In genomic region chr9:109487247-109487646, GRCh38 we compare ENCODE assay signal across 24 cellular contexts. TPM values are rescaled to one million over a fixed set of nuclear protein-coding genes. Genes with fewer than 3 reads are reported as not detected.
DNase-seq lines count a peak whose midpoint lies in the region; FAIRE-seq and TF ChIP-seq lines count a peak whose summit lies in the region.
"Had no signal": no experiment of that assay in that cellular context is flagged by ENCODE, and none has a peak within 500 bp of the region (broad histone marks: within the 10 kb centered on the region; RNA-seq: fewer than 3 reads in every experiment).

No MANE protein-coding gene starts in this region.

- no peak overlapping the region for H3K14ac ChIP-seq in neuronal stem cell (ENCODE audit: low read length)

- H3K18ac ChIP-seq in neuronal stem cell (ENCODE audit: low read length), result no peak overlapping the region

- no peak overlapping the region for H3K4ac ChIP-seq in neuronal stem cell (ENCODE audit: low read length)

- H3K4me3 ChIP-seq in H7 (ENCODE audit: insufficient read depth, low read depth, low read length) (no peak overlapping the region), neuronal stem cell (ENCODE audit: low read length in 2 of 2) (no peak overlapping the region), coronary artery (no peak overlapping the region)
- H3K4me3 ChIP-seq: gastrocnemius medialis, thoracic aorta, vagina had no signal

- H4K91ac ChIP-seq in neuronal stem cell (ENCODE audit: low read depth, low read length, poor library complexity), result no peak overlapping the region

- H3K4me1 ChIP-seq in neuronal stem cell (ENCODE audit: control insufficient read depth in 2 of 2, insufficient read depth in 1 of 2, low read depth in 1 of 2, low read length in 2 of 2), result peaks cover 0 to 2% of the 10 kb centered on the region in 2 donors
- H3K4me1 ChIP-seq: vagina had no signal

- no peak overlapping the region for H3K4me2 ChIP-seq in neuronal stem cell (ENCODE audit: insufficient read depth, low read length, poor library complexity, severe bottlenecking)

- no peak overlapping the region for H2AFZ ChIP-seq in neuronal stem cell (ENCODE audit: low read length)

- H3K79me1 ChIP-seq in neuronal stem cell (ENCODE audit: low read depth, low read length), result no peaks in the 10 kb centered on the region

- DNase-seq in Caki2 (ENCODE audit: low read depth) (peak; percentile 68), H7 (peak; percentile 52), RCC 7860 (ENCODE audit: low spot score) (peak; percentile 71), islet precursor cell (peak; percentile 68), HuH-7 (ENCODE audit: low spot score) (no peak), SW480 (ENCODE audit: low spot score) (no peak), neuronal stem cell (ENCODE audit: low spot score) (no peak), coronary artery (ENCODE audit: low spot score) (no peak)
- DNase-seq: activated CD4-positive, alpha-beta T cell treated with anti-CD3 and anti-CD28 coated beads for 36 hours; activated effector memory CD4-positive, alpha-beta T cell treated with anti-CD3 and anti-CD28 coated beads, Interleukin-2, amount 50 U/mL, for 16 hours; CD4-positive, CD25-positive, alpha-beta regulatory T cell; central memory CD4-positive, alpha-beta T cell; gastrocnemius medialis; HCEC 1CT; naive thymus-derived CD8-positive, alpha-beta T cell; NCI-H1105 treated with DMSO at 0.1 percent for 48 hours; NCI-H2029 treated with DMSO at 0.1 percent for 48 hours; NCI-H345; NCI-H748 treated with DMSO at 0.1 percent for 48 hours; RPMI8226; stimulated activated naive CD4-positive, alpha-beta T cell treated with Interleukin-2 at 50 U/mL for 16 hours had no signal

- no peak overlapping the region for H2BK5ac ChIP-seq in neuronal stem cell (ENCODE audit: low read length)

- no peak overlapping the region for H3K27ac ChIP-seq in neuronal stem cell (replicated peaks; ENCODE audit: low read length)
- H3K27ac ChIP-seq in coronary artery, result no peak overlapping the region
- H3K27ac ChIP-seq: thoracic aorta, vagina had no signal

- no peak overlapping the region for H3K23ac ChIP-seq in neuronal stem cell (ENCODE audit: low read depth, low read length, poor library complexity)

- H2BK120ac ChIP-seq in neuronal stem cell (ENCODE audit: low read depth, low read length), result no peak overlapping the region

- peak; percentile 86 for FAIRE-seq in RCC 7860 (lab: Jason Lieb, UNC)
- FAIRE-seq: endometrium had no signal

- no peak for TF ChIP-seq CTCF in coronary artery (IDR thresholded peaks at IDR 0.05)

- H2BK12ac ChIP-seq in neuronal stem cell (ENCODE audit: low read length), result no peak overlapping the region

- no peak overlapping the region for H2BK15ac ChIP-seq in neuronal stem cell (ENCODE audit: low read length)

- no peaks in the 10 kb centered on the region for H3K36me3 ChIP-seq in H7 (replicated peaks; ENCODE audit: control insufficient read depth, insufficient read depth, low read length)
- no peaks in the 10 kb centered on the region for H3K36me3 ChIP-seq in neuronal stem cell (replicated peaks in 1 of 2; ENCODE audit: control insufficient read depth in 2 of 2, insufficient read depth in 2 of 2, low read length in 2 of 2)
- H3K36me3 ChIP-seq: gastrocnemius medialis, thoracic aorta, vagina had no signal

- H3K9ac ChIP-seq in neuronal stem cell (ENCODE audit: low read depth, low read length, poor library complexity), result no peak overlapping the region

- no peak overlapping the region for H2AK5ac ChIP-seq in neuronal stem cell (ENCODE audit: low read depth, low read length)

- no peaks in the 10 kb centered on the region for H3K9me3 ChIP-seq in neuronal stem cell (replicated peaks in 1 of 2; ENCODE audit: control insufficient read depth in 2 of 2, insufficient read depth in 1 of 2, low read depth in 1 of 2, low read length in 2 of 2)
- H3K9me3 ChIP-seq: gastrocnemius medialis, thoracic aorta, vagina had no signal

- H3K27me3 ChIP-seq in H7 (ENCODE audit: control insufficient read depth, insufficient read depth, low read length), result no peaks in the 10 kb centered on the region
- peaks cover 0 to 20% (median 0%) of the 10 kb centered on the region in 3 experiments for H3K27me3 ChIP-seq in neuronal stem cell (ENCODE audit: control insufficient read depth in 3 of 3, insufficient read depth in 3 of 3, low read depth in 1 of 3, low read length in 3 of 3)
- H3K27me3 ChIP-seq: gastrocnemius medialis, vagina had no signal

- in situ Hi-C loops in Caki2 (cut with HindIII; ENCODE audit: low pct_unique_long_range_greater_than_20kb, low sequenced_read_pairs), result no loop called here

- WGBS in neuronal stem cell (ENCODE audit: extremely low coverage in 2 of 2, insufficient read length in 2 of 2, insufficient replicate concordance in 1 of 2), 2 donors, result no CpG with 5 or more reads among the region's 7 CpGs

- no peak overlapping the region for H4K8ac ChIP-seq in neuronal stem cell (ENCODE audit: low read depth, low read length)

RNA-seq across cellular contexts. Expression of gene PTPN3, which starts 10.9 kb away (rescaled TPM):
- total RNA-seq in Caki2 (2014; rRNA removed; shearing (Covaris generic); ENCODE audit: low replicate concordance), result 14.8 and 15.0 TPM in 2 replicates
- total RNA-seq in H7 (2014; rRNA removed; shearing (Covaris generic)), result 0.62 and 2.0 TPM in 2 replicates
- 1.3 TPM for polyA plus RNA-seq in neuronal stem cell (2013, experiment 1 of 2)
- 1.2 TPM for polyA plus RNA-seq in neuronal stem cell (2013, experiment 2 of 2)
- total RNA-seq: naive thymus-derived CD8-positive, alpha-beta T cell had no signal
- polyA plus RNA-seq: naive thymus-derived CD8-positive, alpha-beta T cell had no signal

Comparison
In these comparisons a context has a peak if more than half of its experiments do, and no peak if none do; other contexts are left out.
1. DNase-seq: peak in Caki2 (single experiment), H7 (single experiment), RCC 7860 (single experiment) and islet precursor cell (single experiment); none in HuH-7 (single experiment), SW480 (single experiment), neuronal stem cell (single experiment) and coronary artery (single experiment).